Comparison of ENCODE assay signal across 1 cellular context in genomic region chr7:135150072-135150782, GRCh38.
TF ChIP-seq lines count a peak whose summit lies in the region.

No MANE protein-coding gene starts in this region.

TF ChIP-seq in HepG2, 621 proteins besides CTCF, POLR2A, EP300 and RAD21:
- TF ChIP-seq SALL1 (CRISPR knock-in tag; IDR thresholded peaks at IDR 0.05): 0 out of 2 replicates have a peak, but pooled peaks have one; percentile 17
- TF ChIP-seq MED8 (CRISPR knock-in tag; IDR thresholded peaks at IDR 0.05; ENCODE audit: insufficient replicate concordance): no peak
- TF ChIP-seq DMAP1 (CRISPR knock-in tag; IDR thresholded peaks at IDR 0.05): no peak
- peak; percentile 40; the same call in 1 of the 2 replicates for TF ChIP-seq POGK (CRISPR knock-in tag; conservative IDR thresholded peaks at IDR 0.05)
- TF ChIP-seq SAP130 (CRISPR knock-in tag; IDR thresholded peaks at IDR 0.05; ENCODE audit: low read depth): no peak
